In the genomic region with DNA sequence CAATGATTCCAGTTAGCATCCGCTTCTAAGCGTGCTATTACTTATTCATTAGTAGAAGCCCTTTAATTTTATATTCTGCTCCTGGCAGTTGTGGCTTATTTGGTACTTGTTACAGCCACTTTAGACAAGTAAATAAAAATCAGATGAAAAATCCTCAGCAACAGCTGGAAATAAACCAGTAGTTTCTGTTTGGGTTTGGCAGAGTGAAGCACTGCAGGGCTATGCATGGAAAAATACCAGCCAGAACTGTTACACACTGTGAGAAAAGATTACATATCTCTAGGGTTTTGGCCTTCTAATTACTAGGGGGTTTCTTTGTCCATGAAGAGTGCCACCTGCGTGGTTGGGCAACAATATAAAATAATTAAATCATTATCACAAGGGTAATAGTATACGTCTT, we compare ENCODE assay signal across 17 cellular contexts.
"Had no signal": no experiment of that assay in that cellular context is flagged by ENCODE, and none has a peak within 500 bp of the region (broad histone marks: within the 10 kb centered on the region; RNA-seq: fewer than 3 reads in every experiment).

No MANE protein-coding gene starts in this region.

- H3K27me3 ChIP-seq: adrenal gland, cardiac muscle cell, dorsolateral prefrontal cortex, ovary, tibial nerve, uterus had no signal

- H3K36me3 ChIP-seq: adrenal gland, cardiac muscle cell, ovary, tibial nerve, uterus had no signal

- H3K9me3 ChIP-seq: adrenal gland, ovary, tibial nerve, uterus had no signal

- H3K4me3 ChIP-seq: adrenal gland, cardiac muscle cell, dorsolateral prefrontal cortex, ovary, tibial nerve, uterus had no signal

- ATAC-seq: activated CD8-positive, alpha-beta memory T cell treated with anti-CD3 and anti-CD28 coated beads, Interleukin-2, amount 10 ng/mL, durations not matched to agents 7 days and 5 days; left lobe of liver; naive thymus-derived CD4-positive, alpha-beta T cell had no signal

- H3K4me1 ChIP-seq: adrenal gland, uterus had no signal

- DNase-seq: activated CD4-positive, alpha-beta T cell treated with anti-CD3 and anti-CD28 coated beads, Interleukin-2, amount 50 U/mL, for 48 hours; activated CD8-positive, alpha-beta memory T cell treated with anti-CD3 and anti-CD28 coated beads, Interleukin-2, amount 10 ng/mL, durations not matched to agents 7 days and 5 days; activated naive CD4-positive, alpha-beta T cell treated with anti-CD3 and anti-CD28 coated beads, Interleukin-2, amount 50 U/mL, for 16 hours; activated T-cell treated with anti-CD3 and anti-CD28 coated beads, Interleukin-2, amount 50 U/mL, for 24 hours; adrenal gland; dorsolateral prefrontal cortex; endodermal cell; islet precursor cell; naive thymus-derived CD4-positive, alpha-beta T cell; ovary; stimulated activated CD4-positive, alpha-beta T cell treated with anti-CD3 and anti-CD28 coated beads, Interleukin-4, amount 100 ng/mL, for 1 hour; stimulated activated naive CD4-positive, alpha-beta T cell; uterus had no signal

- H3K27ac ChIP-seq: adrenal gland, cardiac muscle cell, dorsolateral prefrontal cortex, ovary, tibial nerve, VCaP had no signal
